13 cellular contexts compared by ENCODE assay signal in the genomic region with DNA sequence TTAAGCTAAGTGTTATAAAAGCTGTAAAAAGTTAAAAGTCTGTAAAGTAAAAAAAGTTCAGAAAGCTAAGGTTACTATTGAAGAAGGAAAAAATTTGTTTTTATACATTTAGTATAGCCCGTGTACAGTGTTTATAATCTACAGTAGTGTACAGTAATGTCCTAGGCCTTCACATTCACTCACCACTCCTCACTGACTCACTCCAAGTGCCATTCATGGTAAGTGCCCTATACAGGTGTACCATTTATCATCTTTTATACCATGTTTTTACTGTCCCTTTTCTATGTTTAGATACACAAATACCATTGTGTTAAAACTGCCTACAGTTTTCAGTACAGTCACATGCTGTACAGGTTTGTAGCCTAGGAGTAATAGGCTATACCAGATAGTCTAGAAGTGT. TPM values are rescaled to one million over a fixed set of nuclear protein-coding genes. Genes with fewer than 3 reads are reported as not detected.
DNase-seq lines count a peak whose midpoint lies in the region; ATAC-seq, FAIRE-seq and TF ChIP-seq lines count a peak whose summit lies in the region.
"Had no signal": no experiment of that assay in that cellular context is flagged by ENCODE, and none has a peak within 500 bp of the region (broad histone marks: within the 10 kb centered on the region; RNA-seq: fewer than 3 reads in every experiment).

No MANE protein-coding gene starts in this region.

- H3K4me1 Mint-ChIP-seq in activated naive CD8-positive, alpha-beta T cell (ENCODE audit: low read depth): peaks cover 10% of the 10 kb centered on the region
- peaks cover 21% of the 10 kb centered on the region for H3K4me1 Mint-ChIP-seq in activated naive CD8-positive, alpha-beta T cell treated with anti-CD3 and anti-CD28 coated beads, Interleukin-2, amount 50 U/mL, for 24 hours

- FAIRE-seq in bronchial epithelial cell (lab: Jason Lieb, UNC): no peak

- no peaks in the 10 kb centered on the region for H3K36me3 Mint-ChIP-seq in activated naive CD8-positive, alpha-beta T cell
- peaks cover 2% of the 10 kb centered on the region for H3K36me3 Mint-ChIP-seq in activated naive CD8-positive, alpha-beta T cell treated with anti-CD3 and anti-CD28 coated beads, Interleukin-2, amount 50 U/mL, for 24 hours (ENCODE audit: low read depth)

- TF ChIP-seq CTCF in bronchial epithelial cell (IDR thresholded peaks at IDR 0.05; ENCODE audit: insufficient read depth, low read length, severe bottlenecking): no peak

- DNase-seq in activated naive CD8-positive, alpha-beta T cell treated with anti-CD3 and anti-CD28 coated beads, Interleukin-2, amount 50 U/mL, for 24 hours: no peak
- peak; percentile 34 for DNase-seq in bronchial epithelial cell (ENCODE audit: low read depth)
- peak; percentile 33 for DNase-seq in kidney tubule cell (ENCODE audit: low spot score)
- no peak for DNase-seq in cerebellum (ENCODE audit: low spot score)
- DNase-seq in mucosa of gallbladder (ENCODE audit: low spot score): no peak
- no peak for DNase-seq in midbrain (lab: John Stamatoyannopoulos, UW)
- DNase-seq: 8988T, Calu3, DMS 273 treated with DMSO at 0.1 percent for 48 hours, HCEC 1CT, HFFc6 had no signal

- no peaks in the 10 kb centered on the region for H3K9me3 Mint-ChIP-seq in activated naive CD8-positive, alpha-beta T cell (ENCODE audit: low read depth)
- H3K9me3 Mint-ChIP-seq in activated naive CD8-positive, alpha-beta T cell treated with anti-CD3 and anti-CD28 coated beads, Interleukin-2, amount 50 U/mL, for 24 hours: no peaks in the 10 kb centered on the region
- H3K9me3 Mint-ChIP-seq: HFFc6 had no signal

- no peak overlapping the region for H3K4me3 ChIP-seq in bronchial epithelial cell (ENCODE audit: low read depth, low read length)
- H3K4me3 ChIP-seq: BLaER1 had no signal

- ATAC-seq in activated naive CD8-positive, alpha-beta T cell treated with anti-CD3 and anti-CD28 coated beads, Interleukin-2, amount 50 U/mL, for 24 hours: no peak

- no peaks in the 10 kb centered on the region for H3K27me3 ChIP-seq in bronchial epithelial cell (ENCODE audit: control insufficient read depth, insufficient read depth, low read length)
- H3K27me3 ChIP-seq: BLaER1 had no signal

- H3K27me3 Mint-ChIP-seq in activated naive CD8-positive, alpha-beta T cell: no peaks in the 10 kb centered on the region
- H3K27me3 Mint-ChIP-seq in activated naive CD8-positive, alpha-beta T cell treated with anti-CD3 and anti-CD28 coated beads, Interleukin-2, amount 50 U/mL, for 24 hours: peaks cover 2% of the 10 kb centered on the region

- H3K27ac Mint-ChIP-seq in activated naive CD8-positive, alpha-beta T cell: peak overlapping the region; percentile 29
- H3K27ac Mint-ChIP-seq in activated naive CD8-positive, alpha-beta T cell treated with anti-CD3 and anti-CD28 coated beads, Interleukin-2, amount 50 U/mL, for 24 hours: no peak overlapping the region
- H3K27ac Mint-ChIP-seq: HFFc6 had no signal

- no peak overlapping the region for H3K4me3 Mint-ChIP-seq in activated naive CD8-positive, alpha-beta T cell
- no peak overlapping the region for H3K4me3 Mint-ChIP-seq in activated naive CD8-positive, alpha-beta T cell treated with anti-CD3 and anti-CD28 coated beads, Interleukin-2, amount 50 U/mL, for 24 hours
- H3K4me3 Mint-ChIP-seq: HFFc6 had no signal

- H3K36me3 ChIP-seq in bronchial epithelial cell (ENCODE audit: control insufficient read depth, insufficient read depth, low read length): peaks cover 3% of the 10 kb centered on the region

RNA-seq across cellular contexts. Expression of gene CCDC71, which starts 8.8 kb away (rescaled TPM):
- total RNA-seq in bronchial epithelial cell: 19.1 and 19.5 TPM in 2 replicates
- 14.4 TPM for total RNA-seq in cerebellum
- 21.6 TPM for total RNA-seq in mucosa of gallbladder

RNA-seq across cellular contexts. Expression of gene KLHDC8B, which starts 14.1 kb away (rescaled TPM):
- total RNA-seq in bronchial epithelial cell (37.9 and 95.5 TPM in 2 replicates), cerebellum (11.0 TPM), mucosa of gallbladder (35.1 TPM)

RNA-seq across cellular contexts. Expression of gene LAMB2, which starts 24.4 kb away (rescaled TPM):
- 174 and 189 TPM in 2 replicates for total RNA-seq in bronchial epithelial cell
- total RNA-seq in cerebellum: 79.4 TPM
- total RNA-seq in mucosa of gallbladder: 733 TPM

RNA-seq across cellular contexts. Expression of gene USP19, which starts 36.7 kb away (rescaled TPM):
- total RNA-seq in bronchial epithelial cell: 39.5 and 44.4 TPM in 2 replicates
- total RNA-seq in cerebellum: 35.7 TPM
- total RNA-seq in mucosa of gallbladder: 85.6 TPM

RNA-seq across cellular contexts. Expression of gene QARS1, which starts 52.7 kb away (rescaled TPM):
- 138 and 232 TPM in 2 replicates for total RNA-seq in bronchial epithelial cell
- 150 TPM for total RNA-seq in cerebellum
- total RNA-seq in mucosa of gallbladder: 207 TPM

Comparison
In these comparisons a context has a peak if more than half of its experiments do, and no peak if none do; other contexts are left out.
1. DNase-seq: peak in bronchial epithelial cell (single experiment) and kidney tubule cell (single experiment); none in activated naive CD8-positive, alpha-beta T cell treated with anti-CD3 and anti-CD28 coated beads, Interleukin-2, amount 50 U/mL, for 24 hours (single experiment), cerebellum (single experiment), mucosa of gallbladder (single experiment) and midbrain (single experiment).